8 cellular contexts compared by ENCODE assay signal in genomic region chr7:50791921-50792341, GRCh38. TPM values are rescaled to one million over a fixed set of nuclear protein-coding genes. Genes with fewer than 3 reads are reported as not detected.
DNase-seq lines count a peak whose midpoint lies in the region; FAIRE-seq and TF ChIP-seq lines count a peak whose summit lies in the region.

No MANE protein-coding gene starts in this region.

- peaks cover 3 to 6% of the 10 kb centered on the region in 2 experiments for H4K20me1 ChIP-seq in H1 (replicated peaks in 1 of 2; ENCODE audit: control insufficient read depth in 1 of 2, insufficient read depth in 2 of 2, low read length in 2 of 2)

- peak overlapping the region; percentile 91 for H3K4me2 ChIP-seq in H1 (ENCODE audit: insufficient read depth in 1 of 2, low read depth in 2 of 2, low read length in 2 of 2)

- peaks cover 11% of the 10 kb centered on the region for H3K27me3 ChIP-seq in CD8-positive, alpha-beta memory T cell (ENCODE audit: insufficient read depth, low read length, poor library complexity, severe bottlenecking)
- peaks cover 3 to 20% (median 19%) of the 10 kb centered on the region in 4 experiments for H3K27me3 ChIP-seq in H1 (replicated peaks in 1 of 4; ENCODE audit: control insufficient read depth in 3 of 4, extremely low read depth in 1 of 4, insufficient read depth in 3 of 4, low read length in 3 of 4)

- no peak overlapping the region for H3K4ac ChIP-seq in H1 (replicated peaks; ENCODE audit: insufficient read length, low read depth, low read length)

- no peak for FAIRE-seq in H1 (lab: Jason Lieb, UNC)

- in situ Hi-C loops in GM13977 (cut with MboI; ENCODE audit: low pct_unique_long_range_greater_than_20kb, low sequenced_read_pairs, unreplicated experiment), result no loop called here

- POLR2A ChIA-PET in CD8-positive, alpha-beta memory T cell (lab: Charles Lee), result no interaction called here
- POLR2A ChIA-PET in H1 (lab: Charles Lee; ENCODE audit: partially characterized antibody), result interaction anchor here (0.9 to 2.9 kb wide), 12 partner anchors 9 to 535 kb away, joined by 3 to 20 read pairs (median 3); partner anchors contain the start of gene GRB10

- H2BK12ac ChIP-seq in H1 (ENCODE audit: low read depth, low read length), result peak overlapping the region; percentile 85; the same call in 1 of the 2 replicates

- no peak overlapping the region for H2BK20ac ChIP-seq in H1 (ENCODE audit: low read length)

- H3K79me2 ChIP-seq in H1 (ENCODE audit: control insufficient read depth in 1 of 2, insufficient read depth in 2 of 2, low read length in 2 of 2), result peaks cover 22 to 56% of the 10 kb centered on the region in 2 experiments

- H3K9ac ChIP-seq in H1 (replicated peaks in 1 of 4; ENCODE audit: extremely low read depth in 1 of 4, low read depth in 3 of 4, low read length in 3 of 4), result peak overlapping the region; percentile 52 to 85 (median 60)

- no peaks in the 10 kb centered on the region for H3K36me3 ChIP-seq in CD8-positive, alpha-beta memory T cell (ENCODE audit: insufficient read depth, low read length)
- 0 out of 8 replicates have a peak, but pooled peaks cover 0 to 3% (median 0%) of the 10 kb centered on the region in 4 experiments for H3K36me3 ChIP-seq in H1 (ENCODE audit: control insufficient read depth in 2 of 4, insufficient read depth in 4 of 4, low read length in 3 of 4)

- peak overlapping the region; percentile 68 for H3K27ac ChIP-seq in CD8-positive, alpha-beta memory T cell (ENCODE audit: low read depth, low read length)
- H3K27ac ChIP-seq in H1 (ENCODE audit: low read depth, low read length), result no peak overlapping the region

- H3K23me2 ChIP-seq in H1 (ENCODE audit: low read depth, low read length), result peaks cover 6% of the 10 kb centered on the region

- TF ChIP-seq POLR2A in H1 (IDR thresholded peaks at IDR 0.05; ENCODE audit: control extremely low read depth in 1 of 2, low read depth in 2 of 2, low read length in 2 of 2), result no peak

- no peak overlapping the region for H4K5ac ChIP-seq in H1 (ENCODE audit: insufficient read length, low read depth, low read length)

- peak overlapping the region; percentile 55 for H3K18ac ChIP-seq in H1 (ENCODE audit: extremely low read depth, low read length)

- 0 out of 2 replicates have a peak overlapping the region, but pooled peaks have one; percentile 1 for H2BK15ac ChIP-seq in H1 (ENCODE audit: low read length)

- 11% methylated on average over 10 of the region's 10 CpGs; no CpG with 5 or more reads in 1 of the 2 experiments for WGBS in H1 (ENCODE audit: extremely low coverage in 1 of 2, insufficient coverage in 1 of 2, insufficient read length in 1 of 2, insufficient replicate concordance in 2 of 2, low coverage in 1 of 2, low lambda C conversion rate in 2 of 2, missing lambda C conversion rate in 1 of 2), 2 experiments

- H2BK5ac ChIP-seq in H1 (ENCODE audit: low read depth, low read length), result no peak overlapping the region

- H3K23ac ChIP-seq in H1 (ENCODE audit: insufficient read length), result no peak overlapping the region

- no peak for TF ChIP-seq RAD21 in H1 (IDR thresholded peaks at IDR 0.05 in 1 of 2, conservative IDR thresholded peaks at IDR 0.05 in 1 of 2; ENCODE audit: low read depth in 2 of 2, low read length in 2 of 2)

- no peak for DNase-seq in CD8-positive, alpha-beta memory T cell
- DNase-seq in NCI-H69 (lab: John Stamatoyannopoulos, UW) (peak; percentile 57), H1 (ENCODE audit: low read depth in 1 of 2, low spot score in 2 of 2) (no peak), nephron progenitor cell (no peak), GM20000 (ENCODE audit: low spot score) (no peak), posterior cingulate gyrus (no peak), GM13977 (ENCODE audit: low spot score) (no peak), NCI-H1105 (lab: John Stamatoyannopoulos, UW) (no peak)

- H3K79me1 ChIP-seq in H1 (ENCODE audit: low read depth, low read length), result peaks cover 17% of the 10 kb centered on the region

- peak overlapping the region; percentile 57; the same call in 1 of the 2 replicates for H2AFZ ChIP-seq in H1 (ENCODE audit: low read length)

- H2BK120ac ChIP-seq in H1 (replicated peaks; ENCODE audit: low read depth, low read length), result no peak overlapping the region

- peaks cover 5 to 14% (median 9%) of the 10 kb centered on the region in 3 donors for H3K4me1 Mint-ChIP-seq in CD8-positive, alpha-beta memory T cell
- peaks cover 23% of the 10 kb centered on the region for H3K4me1 Mint-ChIP-seq in nephron progenitor cell

- intact Hi-C loops in posterior cingulate gyrus (cut with DNase I), result loop anchor here (5.0 kb wide), 1 partner anchor 275 kb away; no protein-coding TSS in a partner anchor

- H3K9me3 ChIP-seq in CD8-positive, alpha-beta memory T cell (ENCODE audit: low read length), result no peaks in the 10 kb centered on the region
- peaks cover 6 to 9% of the 10 kb centered on the region in 2 experiments for H3K9me3 ChIP-seq in H1 (ENCODE audit: insufficient read depth in 2 of 2, low read depth in 1 of 2, low read length in 1 of 2)

- H3K27ac Mint-ChIP-seq in CD8-positive, alpha-beta memory T cell, result no peak overlapping the region
- H3K27ac Mint-ChIP-seq in nephron progenitor cell, result peak overlapping the region; percentile 67

- no peak overlapping the region for H4K91ac ChIP-seq in H1 (replicated peaks; ENCODE audit: insufficient read length, low read length)

- H3K4me1 ChIP-seq in CD8-positive, alpha-beta memory T cell (ENCODE audit: insufficient read depth, low read length), result peaks cover 6% of the 10 kb centered on the region
- H3K4me1 ChIP-seq in H1 (replicated peaks in 1 of 4; ENCODE audit: control insufficient read depth in 3 of 4, insufficient read depth in 4 of 4, low read length in 3 of 4), result peaks cover 4 to 18% (median 12%) of the 10 kb centered on the region in 4 experiments; a peak in 6 of 7 replicates

- H3K4me3 ChIP-seq in CD8-positive, alpha-beta memory T cell (ENCODE audit: low read length), result peak overlapping the region; percentile 41
- peak overlapping the region; percentile 63 to 94 (median 70) for H3K4me3 ChIP-seq in H1 (ENCODE audit: extremely low read depth in 1 of 4, insufficient read depth in 2 of 4, low read depth in 3 of 4, low read length in 4 of 4)

- H3K9me3 Mint-ChIP-seq in CD8-positive, alpha-beta memory T cell, result peaks cover under 1 to 20% (median 7%) of the 10 kb centered on the region in 5 donors
- H3K9me3 Mint-ChIP-seq in nephron progenitor cell, result peaks cover 30% of the 10 kb centered on the region

- no peak overlapping the region for H2AK5ac ChIP-seq in H1 (ENCODE audit: low read depth, low read length)

- peaks cover 59 to 74% of the 10 kb centered on the region in 2 donors for H3K27me3 Mint-ChIP-seq in CD8-positive, alpha-beta memory T cell
- H3K27me3 Mint-ChIP-seq in nephron progenitor cell (ENCODE audit: low read depth, poor library complexity), result peaks cover 19% of the 10 kb centered on the region

- no peak overlapping the region for H3K56ac ChIP-seq in H1 (replicated peaks; ENCODE audit: insufficient read length, low read depth, low read length)

- no peak overlapping the region for H3K14ac ChIP-seq in H1 (ENCODE audit: insufficient read length)

- no peak for TF ChIP-seq CTCF in H1 (IDR thresholded peaks at IDR 0.05; ENCODE audit: control extremely low read depth in 1 of 3, insufficient read depth in 1 of 3, low read depth in 1 of 3, low read length in 3 of 3)
- no peak for TF ChIP-seq CTCF in nephron progenitor cell (IDR thresholded peaks at IDR 0.05)
- TF ChIP-seq CTCF in GM20000 (IDR thresholded peaks at IDR 0.05; ENCODE audit: extremely low read depth, missing control alignments), result no peak
- no peak for TF ChIP-seq CTCF in GM13977 (IDR thresholded peaks at IDR 0.05; ENCODE audit: extremely low read depth, insufficient read depth, missing control alignments)

- CTCF ChIA-PET in CD8-positive, alpha-beta memory T cell (lab: Charles Lee), result no interaction called here
- CTCF ChIA-PET in H1 (lab: Charles Lee; ENCODE audit: partially characterized antibody), result no interaction called here

- H3K4me3 Mint-ChIP-seq in CD8-positive, alpha-beta memory T cell, result peak overlapping the region; percentile 63 to 81 (median 73)
- H3K4me3 Mint-ChIP-seq in nephron progenitor cell, result peak overlapping the region; percentile 97

- TF ChIP-seq EP300 in H1 (IDR thresholded peaks at IDR 0.05; ENCODE audit: borderline replicate concordance in 1 of 2, low read depth in 2 of 2, low read length in 2 of 2), result no peak

- no peak overlapping the region for H4K8ac ChIP-seq in H1 (ENCODE audit: extremely low read depth, insufficient read depth, low read length)

- H3K36me3 Mint-ChIP-seq in CD8-positive, alpha-beta memory T cell, result peaks cover 0 to 2% (median 0%) of the 10 kb centered on the region in 3 donors
- peaks cover 29% of the 10 kb centered on the region for H3K36me3 Mint-ChIP-seq in nephron progenitor cell (ENCODE audit: low read depth)

TF ChIP-seq in H1, 55 proteins besides CTCF, POLR2A, EP300 and RAD21:
- TF ChIP-seq SRF (IDR thresholded peaks at IDR 0.05; ENCODE audit: low read depth, low read length) (no peak), NRF1 (IDR thresholded peaks at IDR 0.05; ENCODE audit: low read depth, low read length) (no peak), CEBPB (IDR thresholded peaks at IDR 0.05; ENCODE audit: low read depth, low read length) (peak; percentile 86), MAFK (IDR thresholded peaks at IDR 0.05; ENCODE audit: low read depth, low read length) (peak; percentile 95)

RNA-seq across cellular contexts. Expression of gene GRB10, which starts 9.2 kb away (rescaled TPM):
- under 1 TPM; 0.20 TPM for total RNA-seq in CD8-positive, alpha-beta memory T cell
- polyA plus RNA-seq in CD8-positive, alpha-beta memory T cell, result 0.49 TPM
- total RNA-seq in H1 (2021; fragmentation: NEBNext Ultra II Directional; extraction: Animal tissue kit (Norgen Biotek cat#: 25700)), result 92.6 and 97.0 TPM in 2 replicates
- 35.7 TPM in 2 replicates for polyA plus RNA-seq in H1 (2011; rRNA removed)
- polyA plus RNA-seq in H1 (2011; cell fraction: cytosol; rRNA removed), result 32.1 TPM
- 65.7 TPM for polyA plus RNA-seq in H1 (2011; cell fraction: nucleus; rRNA removed)
- polyA plus RNA-seq in H1 (2012, experiment 1 of 2), result 66.8 to 75.8 TPM (median 74.0 TPM) in 4 replicates
- polyA plus RNA-seq in H1 (2012, experiment 2 of 2), result 36.3 TPM
- 32.9 TPM for polyA plus RNA-seq in H1 (2013, experiment 1 of 2)
- 33.9 TPM for polyA plus RNA-seq in H1 (2013, experiment 2 of 2)
- polyA minus RNA-seq in H1 (2011; rRNA and poly(A)+ RNA removed), result 74.5 and 77.8 TPM in 2 replicates
- polyA minus RNA-seq in H1 (2011; cell fraction: cytosol; rRNA and poly(A)+ RNA removed), result 60.0 TPM
- polyA minus RNA-seq in H1 (2011; cell fraction: nucleus; rRNA and poly(A)+ RNA removed), result 111 TPM

Comparison
In these comparisons a context has a peak if more than half of its experiments do, and no peak if none do; other contexts are left out.
1. RNA of gene GRB10, which starts 9.2 kb away (total RNA-seq): 92.6 to 97.0 TPM in H1; 0.20 TPM in CD8-positive, alpha-beta memory T cell; every median in the first group is over 10 times any median in the second.